ENCODE assay signal across 7 cellular contexts in genomic region chrX:155270969-155271368, GRCh38.
"Had no signal": no experiment of that assay in that cellular context is flagged by ENCODE, and none has a peak within 500 bp of the region (broad histone marks: within the 10 kb centered on the region; RNA-seq: fewer than 3 reads in every experiment).

No MANE protein-coding gene starts in this region.

- ATAC-seq: GM12878 had no signal

- FAIRE-seq: GM12878, GM12891, GM12892, GM18507, GM19239 had no signal

- H3K4me3 ChIP-seq: GM12878 had no signal

- DNase-seq: GDM1, GF-D8 had no signal
